In the genomic region with DNA sequence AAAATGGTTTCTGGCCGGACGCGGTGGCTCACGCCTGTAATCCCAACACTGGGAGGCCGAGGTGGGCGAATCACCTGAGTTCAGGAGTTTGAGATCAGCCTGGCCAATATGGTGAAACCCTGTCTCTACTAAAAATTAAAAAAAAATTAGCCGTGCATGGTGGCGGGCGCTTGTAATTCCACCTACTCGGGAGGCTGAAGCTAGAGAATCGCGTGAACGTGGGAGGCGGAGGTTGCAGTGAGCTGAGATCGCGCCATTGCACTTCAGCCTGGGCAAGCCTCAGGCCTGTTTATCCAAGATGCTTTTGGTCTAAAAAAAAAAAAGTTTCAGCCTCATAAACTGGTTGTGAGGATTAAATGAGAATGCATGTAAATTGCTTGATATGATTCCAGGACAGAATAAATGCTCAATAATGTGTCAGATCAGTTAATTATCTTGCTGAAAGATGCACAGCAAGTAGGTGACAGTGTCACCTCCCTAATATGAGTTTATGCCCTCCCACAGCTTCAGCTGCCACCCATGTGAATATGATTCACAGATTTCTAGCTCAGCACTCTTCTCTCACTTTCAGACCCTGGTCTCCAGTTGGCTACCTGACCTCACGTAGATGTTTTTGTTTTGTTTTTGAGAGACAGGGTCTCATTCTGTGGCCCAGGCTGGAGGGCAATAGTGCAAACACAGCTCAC, we compare ENCODE assay signal across 11 cellular contexts. TPM values are rescaled to one million over a fixed set of nuclear protein-coding genes. Genes with fewer than 3 reads are reported as not detected.
DNase-seq lines count a peak whose midpoint lies in the region; ATAC-seq, FAIRE-seq and TF ChIP-seq lines count a peak whose summit lies in the region.
"Had no signal": no experiment of that assay in that cellular context is flagged by ENCODE, and none has a peak within 500 bp of the region (broad histone marks: within the 10 kb centered on the region; RNA-seq: fewer than 3 reads in every experiment).

No MANE protein-coding gene starts in this region.

- H3K27ac ChIP-seq in OCI-LY1 (ENCODE audit: low read depth, low read length, poor library complexity, severe bottlenecking) (no peak overlapping the region), osteoblast (ENCODE audit: low read depth, low read length) (no peak overlapping the region)

- H3K9me3 ChIP-seq in ES-I3 (ENCODE audit: control insufficient read depth, insufficient read depth, low read length) = no peaks in the 10 kb centered on the region
- no peaks in the 10 kb centered on the region for H3K9me3 ChIP-seq in OCI-LY1 (ENCODE audit: low read length)
- H3K9me3 ChIP-seq in osteoblast (ENCODE audit: low read depth, low read length) = no peaks in the 10 kb centered on the region
- H3K9me3 ChIP-seq in BE2C = no peaks in the 10 kb centered on the region

- no peaks in the 10 kb centered on the region for H3K9me2 ChIP-seq in OCI-LY1 (ENCODE audit: low read depth, low read length)

- H4K20me1 ChIP-seq in OCI-LY1 (ENCODE audit: insufficient read depth, low read length) (no peaks in the 10 kb centered on the region), osteoblast (ENCODE audit: insufficient read depth, low read length) (no peaks in the 10 kb centered on the region)

- H3K79me2 ChIP-seq in OCI-LY1 (ENCODE audit: insufficient read depth, low read length) (peaks cover 12% of the 10 kb centered on the region), osteoblast (ENCODE audit: insufficient read depth, low read length) (peaks cover 36% of the 10 kb centered on the region)

- H3K4me1 ChIP-seq in ES-I3 (ENCODE audit: insufficient read depth, low read length) = no peaks in the 10 kb centered on the region
- H3K4me1 ChIP-seq in OCI-LY1 (ENCODE audit: insufficient read depth, low read length, severe bottlenecking) = peaks cover 25% of the 10 kb centered on the region
- H3K4me1 ChIP-seq in osteoblast (ENCODE audit: insufficient read depth, low read length) = peaks cover 8% of the 10 kb centered on the region
- H3K4me1 ChIP-seq in BE2C = peaks cover 2% of the 10 kb centered on the region; the same call in 1 of the 2 replicates

- H3K27me3 ChIP-seq in OCI-LY1 (ENCODE audit: insufficient read depth, low read length) (no peaks in the 10 kb centered on the region), osteoblast (ENCODE audit: insufficient read depth, low read length) (no peaks in the 10 kb centered on the region), BE2C (no peaks in the 10 kb centered on the region)

- H3K4me3 ChIP-seq in OCI-LY1 (ENCODE audit: low read depth, low read length, poor library complexity, severe bottlenecking) (peak overlapping the region; percentile 84), choroid plexus epithelial cell (ENCODE audit: low read depth, low read length) (peak overlapping the region; percentile 90), osteoblast (ENCODE audit: insufficient read depth, low read length) (peak overlapping the region; percentile 84), BE2C (ENCODE audit: low read depth, low read length) (no peak overlapping the region; the same call in 1 of the 2 replicates)

- no peak for ATAC-seq in GM18511 (IDR thresholded peaks at IDR 0.05; ENCODE audit: unreplicated experiment)

- H3F3A ChIP-seq in OCI-LY1 (ENCODE audit: insufficient read depth, low read length) = no peaks in the 10 kb centered on the region

- H3K36me3 ChIP-seq in ES-I3 (ENCODE audit: insufficient read depth, low read length) = peaks cover 3% of the 10 kb centered on the region
- H3K36me3 ChIP-seq in OCI-LY1 (ENCODE audit: insufficient read depth, low read length) = peaks cover 21% of the 10 kb centered on the region; the same call in 1 of the 2 replicates
- peaks cover 9% of the 10 kb centered on the region for H3K36me3 ChIP-seq in osteoblast (ENCODE audit: insufficient read depth, low read length)
- H3K36me3 ChIP-seq in BE2C = peaks cover 10% of the 10 kb centered on the region; the same call in 1 of the 2 replicates

- H3K9ac ChIP-seq in ES-I3 (ENCODE audit: low read depth, low read length) (peak overlapping the region; percentile 97), OCI-LY1 (ENCODE audit: low read length) (peak overlapping the region; percentile 1)

- H3K4me2 ChIP-seq in OCI-LY1 (ENCODE audit: low read length) (peak overlapping the region; percentile 52), osteoblast (ENCODE audit: insufficient read depth, low read length) (peak overlapping the region; percentile 88)

- no peak for TF ChIP-seq CTCF in OCI-LY1 (IDR thresholded peaks at IDR 0.05; ENCODE audit: low read length)
- no peak for TF ChIP-seq CTCF in choroid plexus epithelial cell (conservative IDR thresholded peaks at IDR 0.05; ENCODE audit: low read depth, low read length)
- no peak for TF ChIP-seq CTCF in osteoblast (IDR thresholded peaks at IDR 0.05; ENCODE audit: extremely low read depth, low read depth, low read length)
- TF ChIP-seq CTCF in BE2C (IDR thresholded peaks at IDR 0.05; ENCODE audit: low read depth, low read length) = no peak

- no peak for DNase-seq in choroid plexus epithelial cell (ENCODE audit: low read depth)
- DNase-seq in osteoblast (ENCODE audit: insufficient read length, low spot score, missing footprints) = no peak
- no peak for DNase-seq in middle frontal gyrus (ENCODE audit: extremely low spot score, low spot score)
- no peak for DNase-seq in BE2C
- no peak for DNase-seq in urothelium cell line (ENCODE audit: low spot score)
- DNase-seq: stimulated activated naive CD4-positive, alpha-beta T cell treated with Interleukin-2 at 50 U/mL for 16 hours; T-helper 9 cell had no signal

- FAIRE-seq in urothelium cell line (lab: Jason Lieb, UNC) = no peak
- FAIRE-seq: islet of Langerhans had no signal

- H2AFZ ChIP-seq in OCI-LY1 (ENCODE audit: low read length) (no peak overlapping the region), osteoblast (ENCODE audit: low read length) (no peak overlapping the region)

RNA-seq across cellular contexts. Expression of gene ALG8, which starts 1.1 kb away (rescaled TPM):
- 38.4 and 46.6 TPM in 2 replicates for total RNA-seq in osteoblast
- polyA plus RNA-seq in BE2C (2012; ENCODE audit: insufficient read depth, insufficient read length, low read depth) = 56.2 TPM

RNA-seq across cellular contexts. Expression of gene KCTD21, which starts 47.9 kb away (rescaled TPM):
- total RNA-seq in osteoblast = 14.5 and 15.0 TPM in 2 replicates
- 14.2 TPM for polyA plus RNA-seq in BE2C (2012; ENCODE audit: insufficient read depth, insufficient read length, low read depth)

RNA-seq across cellular contexts. Expression of gene USP35, which starts 48.2 kb away (rescaled TPM):
- total RNA-seq in osteoblast = 21.4 and 26.2 TPM in 2 replicates
- 5.3 TPM for polyA plus RNA-seq in BE2C (2012; ENCODE audit: insufficient read depth, insufficient read length, low read depth)
